ENCODE assay signal across 9 cellular contexts in genomic region chr7:38070718-38071117, GRCh38.
A peak's percentile ranks its signal among the peaks of the same experiment; 100 is the strongest.
DNase-seq lines count a peak whose midpoint lies in the region; ATAC-seq, FAIRE-seq and TF ChIP-seq lines count a peak whose summit lies in the region.
"Had no signal": no experiment of that assay in that cellular context is flagged by ENCODE, and none has a peak within 500 bp of the region (broad histone marks: within the 10 kb centered on the region; RNA-seq: fewer than 3 reads in every experiment).

No MANE protein-coding gene starts in this region.

- no peaks in the 10 kb centered on the region for H3K36me3 Mint-ChIP-seq in activated naive CD4-positive, alpha-beta T cell treated with anti-CD3 and anti-CD28 coated beads, Interleukin-2, amount 10 ng/mL, durations not matched to agents 7 days and 5 days
- H3K36me3 Mint-ChIP-seq in glutamatergic neuron (ENCODE audit: unreplicated experiment) = no peaks in the 10 kb centered on the region
- no peaks in the 10 kb centered on the region for H3K36me3 Mint-ChIP-seq in activated CD4-positive, alpha-beta T cell treated with anti-CD3 and anti-CD28 coated beads, Interleukin-2, amount 10 ng/mL, durations not matched to agents 7 days and 5 days (ENCODE audit: low read depth)

- DNase-seq in activated naive CD4-positive, alpha-beta T cell treated with anti-CD3 and anti-CD28 coated beads, Interleukin-2, amount 10 ng/mL, durations not matched to agents 7 days and 5 days = no peak
- DNase-seq in activated naive CD4-positive, alpha-beta T cell (lab: John Stamatoyannopoulos, UW) = no peak
- DNase-seq in Panc1 (ENCODE audit: low read depth, low spot score) = peak; percentile 12
- DNase-seq in glutamatergic neuron = no peak
- DNase-seq in transverse colon = no peak
- no peak for DNase-seq in NCI-H128 (lab: John Stamatoyannopoulos, UW; ENCODE audit: unreplicated experiment)
- DNase-seq in activated CD4-positive, alpha-beta T cell treated with anti-CD3 and anti-CD28 coated beads, Interleukin-2, amount 10 ng/mL, durations not matched to agents 7 days and 5 days = no peak
- DNase-seq in GM12892 (ENCODE audit: insufficient read length) = no peak

- H3K27me3 ChIP-seq in Panc1 (ENCODE audit: control insufficient read depth, insufficient read depth, low read length) (no peaks in the 10 kb centered on the region), transverse colon (no peaks in the 10 kb centered on the region)

- no peak for FAIRE-seq in GM12892 (lab: Jason Lieb, UNC)

- peak; percentile 80 for TF ChIP-seq CTCF in Panc1 (IDR thresholded peaks at IDR 0.05)
- peak; percentile 74 for TF ChIP-seq CTCF in glutamatergic neuron (IDR thresholded peaks at IDR 0.05; ENCODE audit: partially characterized antibody, unreplicated experiment)
- TF ChIP-seq CTCF in transverse colon (IDR thresholded peaks at IDR 0.05) = peak in 3 of 5 experiments; percentile 19 to 34 (median 22)

- ATAC-seq in Panc1 = peak; percentile 73; the same call in 1 of the 2 replicates

- H3K36me3 ChIP-seq in Panc1 (ENCODE audit: control insufficient read depth, insufficient read depth, low read length) = no peaks in the 10 kb centered on the region
- H3K36me3 ChIP-seq in transverse colon = no peaks in the 10 kb centered on the region

- no peak for TF ChIP-seq POLR2A in transverse colon (IDR thresholded peaks at IDR 0.05)
- TF ChIP-seq POLR2A in GM12892 (IDR thresholded peaks at IDR 0.05; ENCODE audit: low read depth, low read length) = no peak

- no peaks in the 10 kb centered on the region for H3K9me3 Mint-ChIP-seq in activated naive CD4-positive, alpha-beta T cell treated with anti-CD3 and anti-CD28 coated beads, Interleukin-2, amount 10 ng/mL, durations not matched to agents 7 days and 5 days
- peaks cover 4% of the 10 kb centered on the region for H3K9me3 Mint-ChIP-seq in glutamatergic neuron (ENCODE audit: unreplicated experiment)
- H3K9me3 Mint-ChIP-seq in activated CD4-positive, alpha-beta T cell treated with anti-CD3 and anti-CD28 coated beads, Interleukin-2, amount 10 ng/mL, durations not matched to agents 7 days and 5 days = no peaks in the 10 kb centered on the region
- H3K9me3 Mint-ChIP-seq: nephron had no signal

- no peak overlapping the region for H3K4me3 Mint-ChIP-seq in activated naive CD4-positive, alpha-beta T cell treated with anti-CD3 and anti-CD28 coated beads, Interleukin-2, amount 10 ng/mL, durations not matched to agents 7 days and 5 days
- no peak overlapping the region for H3K4me3 Mint-ChIP-seq in glutamatergic neuron (ENCODE audit: unreplicated experiment)
- H3K4me3 Mint-ChIP-seq in activated CD4-positive, alpha-beta T cell treated with anti-CD3 and anti-CD28 coated beads, Interleukin-2, amount 10 ng/mL, durations not matched to agents 7 days and 5 days = no peak overlapping the region
- H3K4me3 Mint-ChIP-seq: nephron had no signal

- CTCF ChIA-PET in activated naive CD4-positive, alpha-beta T cell treated with anti-CD3 and anti-CD28 coated beads, Interleukin-2, amount 10 ng/mL, durations not matched to agents 7 days and 5 days (lab: Charles Lee) = interaction anchor here (1.3 kb wide), 1 partner anchor 13 kb away, joined by 3 read pairs; no protein-coding TSS in a partner anchor
- CTCF ChIA-PET in Panc1 (lab: Charles Lee) = no interaction called here
- CTCF ChIA-PET in activated CD4-positive, alpha-beta T cell treated with anti-CD3 and anti-CD28 coated beads, Interleukin-2, amount 10 ng/mL, durations not matched to agents 7 days and 5 days (lab: Charles Lee) = no interaction called here

- no peaks in the 10 kb centered on the region for H3K4me1 Mint-ChIP-seq in activated naive CD4-positive, alpha-beta T cell treated with anti-CD3 and anti-CD28 coated beads, Interleukin-2, amount 10 ng/mL, durations not matched to agents 7 days and 5 days
- H3K4me1 Mint-ChIP-seq in glutamatergic neuron (ENCODE audit: low read depth, unreplicated experiment) = peaks cover 3% of the 10 kb centered on the region
- H3K4me1 Mint-ChIP-seq in activated CD4-positive, alpha-beta T cell treated with anti-CD3 and anti-CD28 coated beads, Interleukin-2, amount 10 ng/mL, durations not matched to agents 7 days and 5 days = no peaks in the 10 kb centered on the region
- H3K4me1 Mint-ChIP-seq: nephron had no signal

- H3K4me3 ChIP-seq in Panc1 (ENCODE audit: low read depth in 2 of 2, low read length in 2 of 2) = no peak overlapping the region
- H3K4me3 ChIP-seq in transverse colon = no peak overlapping the region

- H3K27ac ChIP-seq in Panc1 (ENCODE audit: low read length) (no peak overlapping the region), transverse colon (no peak overlapping the region)

- POLR2A ChIA-PET in Panc1 (lab: Charles Lee) = no interaction called here
- POLR2A ChIA-PET in activated CD4-positive, alpha-beta T cell treated with anti-CD3 and anti-CD28 coated beads, Interleukin-2, amount 10 ng/mL, durations not matched to agents 7 days and 5 days (lab: Charles Lee) = no interaction called here

- H3K27me3 Mint-ChIP-seq in activated naive CD4-positive, alpha-beta T cell treated with anti-CD3 and anti-CD28 coated beads, Interleukin-2, amount 10 ng/mL, durations not matched to agents 7 days and 5 days = peaks cover 4% of the 10 kb centered on the region
- no peaks in the 10 kb centered on the region for H3K27me3 Mint-ChIP-seq in glutamatergic neuron (ENCODE audit: unreplicated experiment)
- peaks cover 14% of the 10 kb centered on the region for H3K27me3 Mint-ChIP-seq in activated CD4-positive, alpha-beta T cell treated with anti-CD3 and anti-CD28 coated beads, Interleukin-2, amount 10 ng/mL, durations not matched to agents 7 days and 5 days

- no peak for TF ChIP-seq EP300 in transverse colon (IDR thresholded peaks at IDR 0.05; ENCODE audit: low read depth)

- H3K9me3 ChIP-seq in Panc1 (ENCODE audit: control insufficient read depth, insufficient read depth, low read depth, low read length) (no peaks in the 10 kb centered on the region), transverse colon (no peaks in the 10 kb centered on the region)

- H3K4me1 ChIP-seq in Panc1 (ENCODE audit: control insufficient read depth, insufficient read depth, low read length) = no peaks in the 10 kb centered on the region
- no peaks in the 10 kb centered on the region for H3K4me1 ChIP-seq in transverse colon

- H3K27ac Mint-ChIP-seq in activated naive CD4-positive, alpha-beta T cell treated with anti-CD3 and anti-CD28 coated beads, Interleukin-2, amount 10 ng/mL, durations not matched to agents 7 days and 5 days = peak overlapping the region; percentile 47
- H3K27ac Mint-ChIP-seq in glutamatergic neuron (ENCODE audit: unreplicated experiment) = peak overlapping the region; percentile 28
- H3K27ac Mint-ChIP-seq in activated CD4-positive, alpha-beta T cell treated with anti-CD3 and anti-CD28 coated beads, Interleukin-2, amount 10 ng/mL, durations not matched to agents 7 days and 5 days = no peak overlapping the region
- H3K27ac Mint-ChIP-seq: nephron had no signal

- in situ Hi-C loops in Panc1 (cut with HindIII; ENCODE audit: low pct_unique_long_range_greater_than_20kb, low sequenced_read_pairs) = no loop called here
- in situ Hi-C loops in transverse colon (cut with MboI; ENCODE audit: low pct_ligation_motif_present in 1 of 4, low pct_unique_long_range_greater_than_20kb in 1 of 4, low sequenced_read_pairs in 3 of 4) = no loop called here

- WGBS in transverse colon (ENCODE audit: low coverage in 1 of 2), 2 donors = 10 to 24% methylated on average over 1 of the region's 1 CpG

- no TSS peak for BruUV-seq in Panc1 (replicated peaks; lab: Mats Ljungman, UMichigan)

- intact Hi-C loops in Panc1 (cut with micrococcal nuclease; ENCODE audit: unreplicated experiment) = no loop called here
- intact Hi-C loops in transverse colon (cut with DNase I; ENCODE audit: low total_unique reads) = no loop called here

Comparison
In these comparisons a context has a peak if more than half of its experiments do, and no peak if none do; other contexts are left out.
1. CTCF ChIP-seq: peak in every context shown above with its lines; median percentile 80 in Panc1; 74 in glutamatergic neuron; 22 in transverse colon.